Comparison of ENCODE assay signal across 23 cellular contexts in the genomic region with DNA sequence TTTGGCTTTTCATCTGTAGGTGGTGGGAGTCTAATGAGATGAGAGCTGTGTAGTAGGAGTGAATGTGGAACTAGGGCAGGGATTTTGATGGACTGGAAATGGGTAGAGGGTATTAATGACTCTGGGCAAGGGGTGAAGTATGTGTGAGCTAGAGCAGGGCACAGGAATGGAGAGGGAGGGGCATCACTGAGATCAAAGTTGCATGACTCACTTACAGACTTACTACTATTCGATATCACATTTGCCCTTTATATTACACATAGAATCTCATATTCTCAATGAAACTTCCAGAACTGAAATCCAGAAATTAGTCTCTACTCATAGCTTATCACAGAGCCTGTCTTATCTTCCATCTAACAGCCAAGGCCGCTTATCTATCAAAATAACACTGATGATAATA. TPM values are rescaled to one million over a fixed set of nuclear protein-coding genes. Genes with fewer than 3 reads are reported as not detected.
DNase-seq lines count a peak whose midpoint lies in the region; ATAC-seq, FAIRE-seq and TF ChIP-seq lines count a peak whose summit lies in the region.
"Had no signal": no experiment of that assay in that cellular context is flagged by ENCODE, and none has a peak within 500 bp of the region (broad histone marks: within the 10 kb centered on the region; RNA-seq: fewer than 3 reads in every experiment).

No MANE protein-coding gene starts in this region.

- H3K4me3 ChIP-seq in keratinocyte (ENCODE audit: control insufficient read depth in 2 of 3, extremely low read depth in 1 of 3, insufficient read depth in 2 of 3, low read depth in 1 of 3, low read length in 3 of 3): peak overlapping the region in 1 of 3 experiments; percentile 6
- no peak overlapping the region for H3K4me3 ChIP-seq in skin epidermis
- no peak overlapping the region for H3K4me3 ChIP-seq in GM23338
- H3K4me3 ChIP-seq: right lobe of liver, tibial artery had no signal

- peaks cover 7% of the 10 kb centered on the region for H3K27me3 Mint-ChIP-seq in activated CD4-positive, alpha-beta T cell treated with anti-CD3 and anti-CD28 coated beads, Interleukin-2, amount 10 ng/mL, durations not matched to agents 7 days and 5 days
- H3K27me3 Mint-ChIP-seq in CD14-positive monocyte (ENCODE audit: low read depth in 3 of 3) (peaks cover 0 to 3% (median 0%) of the 10 kb centered on the region in 3 donors), GM23338 (ENCODE audit: insufficient read depth, low read depth, poor library complexity) (peaks cover 2% of the 10 kb centered on the region)

- H3K79me2 ChIP-seq in keratinocyte (ENCODE audit: control insufficient read depth, insufficient read depth, low read length) (no peaks in the 10 kb centered on the region), GM23338 (replicated peaks; ENCODE audit: insufficient read depth) (no peaks in the 10 kb centered on the region)

- H3K9me2 ChIP-seq in GM23338 (ENCODE audit: insufficient read depth): 0 out of 2 replicates have a peak, but pooled peaks cover 21% of the 10 kb centered on the region

- no peaks in the 10 kb centered on the region for H3K36me3 Mint-ChIP-seq in activated CD4-positive, alpha-beta T cell treated with anti-CD3 and anti-CD28 coated beads, Interleukin-2, amount 10 ng/mL, durations not matched to agents 7 days and 5 days (ENCODE audit: low read depth)
- no peaks in the 10 kb centered on the region for H3K36me3 Mint-ChIP-seq in CD14-positive monocyte
- H3K36me3 Mint-ChIP-seq in GM23338 (ENCODE audit: low read depth): no peaks in the 10 kb centered on the region

- POLR2A ChIA-PET in activated CD4-positive, alpha-beta T cell treated with anti-CD3 and anti-CD28 coated beads, Interleukin-2, amount 10 ng/mL, durations not matched to agents 7 days and 5 days (lab: Charles Lee): no interaction called here

- no peaks in the 10 kb centered on the region for H3K9me1 ChIP-seq in keratinocyte (ENCODE audit: control insufficient read depth, extremely low read depth, insufficient read depth, low read length)

- no peak overlapping the region for H3K4me3 Mint-ChIP-seq in activated CD4-positive, alpha-beta T cell treated with anti-CD3 and anti-CD28 coated beads, Interleukin-2, amount 10 ng/mL, durations not matched to agents 7 days and 5 days
- no peak overlapping the region for H3K4me3 Mint-ChIP-seq in CD14-positive monocyte
- no peak overlapping the region for H3K4me3 Mint-ChIP-seq in GM23338
- H3K4me3 Mint-ChIP-seq: H9 had no signal

- H3K27me3 ChIP-seq in keratinocyte (ENCODE audit: control insufficient read depth, extremely low read depth, insufficient read depth, low read length) (no peaks in the 10 kb centered on the region), GM23338 (ENCODE audit: insufficient read depth) (no peaks in the 10 kb centered on the region)
- H3K27me3 ChIP-seq: right lobe of liver, tibial artery had no signal

- H3K9me3 Mint-ChIP-seq in activated CD4-positive, alpha-beta T cell treated with anti-CD3 and anti-CD28 coated beads, Interleukin-2, amount 10 ng/mL, durations not matched to agents 7 days and 5 days: no peaks in the 10 kb centered on the region
- H3K9me3 Mint-ChIP-seq in CD14-positive monocyte (no peaks in the 10 kb centered on the region), GM23338 (no peaks in the 10 kb centered on the region)
- H3K9me3 Mint-ChIP-seq: H9 had no signal

- peak; percentile 24 for DNase-seq in activated CD4-positive, alpha-beta T cell treated with anti-CD3 and anti-CD28 coated beads for 48 hours
- no peak for DNase-seq in activated CD4-positive, alpha-beta T cell treated with anti-CD3 and anti-CD28 coated beads, Interleukin-2, amount 10 ng/mL, durations not matched to agents 7 days and 5 days
- DNase-seq in keratinocyte (ENCODE audit: low read depth, low spot score) (no peak), CD14-positive monocyte (ENCODE audit: low spot score) (no peak), ACHN (no peak), GM23338 (ENCODE audit: low spot score) (no peak)
- DNase-seq: cerebellar nuclear complex; effector memory CD4-positive, alpha-beta T cell; H9; hippocampal formation; Karpas-422; NCI-H1105 treated with DMSO at 0.1 percent for 48 hours; NCI-H2107; NCI-H526; right lobe of liver; T-helper 9 cell; tibial artery had no signal

- ATAC-seq in GM23338: no peak
- ATAC-seq: right lobe of liver had no signal

- in situ Hi-C loops in ACHN (cut with HindIII; ENCODE audit: low pct_ligation_motif_present, low pct_unique_long_range_greater_than_20kb, low sequenced_read_pairs): no loop called here

- H3K4me1 ChIP-seq in keratinocyte (ENCODE audit: control insufficient read depth, extremely low read depth, insufficient read depth, low read length): peaks cover 67% of the 10 kb centered on the region
- peaks cover 10% of the 10 kb centered on the region for H3K4me1 ChIP-seq in GM23338 (ENCODE audit: insufficient read depth)

- H3F3A ChIP-seq in GM23338 (replicated peaks; ENCODE audit: low read depth): no peaks in the 10 kb centered on the region

- CTCF ChIA-PET in activated CD4-positive, alpha-beta T cell treated with anti-CD3 and anti-CD28 coated beads, Interleukin-2, amount 10 ng/mL, durations not matched to agents 7 days and 5 days (lab: Charles Lee): interaction anchor here (0.9 to 2.4 kb wide), 5 partner anchors 9 to 774 kb away, joined by 3 to 12 read pairs (median 3); no protein-coding TSS in a partner anchor

- peak overlapping the region; percentile 67 for H3K9ac ChIP-seq in keratinocyte (ENCODE audit: control insufficient read depth, extremely low read depth, insufficient read depth, low read length)

- H2AFZ ChIP-seq in keratinocyte (ENCODE audit: control insufficient read depth, low read length) (no peak overlapping the region), GM23338 (no peak overlapping the region)

- no peaks in the 10 kb centered on the region for H3K9me3 ChIP-seq in keratinocyte (ENCODE audit: control insufficient read depth, low read depth, low read length)
- H3K9me3 ChIP-seq: right lobe of liver, tibial artery had no signal

- H3K27ac ChIP-seq in VCaP: peak overlapping the region; percentile 75
- H3K27ac ChIP-seq in keratinocyte (ENCODE audit: control insufficient read depth, insufficient read depth, low read length): peak overlapping the region; percentile 92
- H3K27ac ChIP-seq in skin epidermis: peak overlapping the region in 13 of 21 experiments; percentile 7 to 84 (median 48)
- H3K27ac ChIP-seq in GM23338 (ENCODE audit: low read depth): no peak overlapping the region
- H3K27ac ChIP-seq: right lobe of liver, tibial artery had no signal

- no peaks in the 10 kb centered on the region for H4K20me1 ChIP-seq in keratinocyte (ENCODE audit: control insufficient read depth, extremely low read depth, insufficient read depth, low read length)
- H4K20me1 ChIP-seq in GM23338 (replicated peaks; ENCODE audit: insufficient read depth): no peaks in the 10 kb centered on the region

- intact Hi-C loops in CD14-positive monocyte (cut with micrococcal nuclease): no loop called here

- no peak overlapping the region for H3K27ac Mint-ChIP-seq in activated CD4-positive, alpha-beta T cell treated with anti-CD3 and anti-CD28 coated beads, Interleukin-2, amount 10 ng/mL, durations not matched to agents 7 days and 5 days
- H3K27ac Mint-ChIP-seq in CD14-positive monocyte (no peak overlapping the region), GM23338 (no peak overlapping the region)

- dilution Hi-C loops in keratinocyte (cut with MboI; ENCODE audit: extremely low pct_ligation_motif_present, low sequenced_read_pairs): no loop called here

- H3K4me1 Mint-ChIP-seq in activated CD4-positive, alpha-beta T cell treated with anti-CD3 and anti-CD28 coated beads, Interleukin-2, amount 10 ng/mL, durations not matched to agents 7 days and 5 days: peaks cover 51% of the 10 kb centered on the region
- H3K4me1 Mint-ChIP-seq in CD14-positive monocyte (no peaks in the 10 kb centered on the region), GM23338 (peaks cover 15% of the 10 kb centered on the region)

- H3K4me2 ChIP-seq in keratinocyte (ENCODE audit: control insufficient read depth, extremely low read depth, insufficient read depth, low read depth, low read length): peak overlapping the region; percentile 78
- H3K4me2 ChIP-seq in GM23338: no peak overlapping the region

- no peaks in the 10 kb centered on the region for H3K36me3 ChIP-seq in keratinocyte (ENCODE audit: control insufficient read depth in 2 of 2, extremely low read depth in 1 of 2, insufficient read depth in 2 of 2, low read length in 2 of 2)
- H3K36me3 ChIP-seq in GM23338 (ENCODE audit: insufficient read depth): no peaks in the 10 kb centered on the region
- H3K36me3 ChIP-seq: right lobe of liver, tibial artery had no signal

- TF ChIP-seq CTCF in VCaP (conservative IDR thresholded peaks at IDR 0.05): no peak
- no peak for TF ChIP-seq CTCF in keratinocyte (optimal IDR thresholded peaks at IDR 0.05 in 1 of 3, IDR thresholded peaks at IDR 0.05 in 1 of 3, conservative IDR thresholded peaks at IDR 0.05 in 1 of 3; ENCODE audit: extremely low read depth in 1 of 3, insufficient read depth in 2 of 3, low read length in 3 of 3)
- TF ChIP-seq CTCF in CD14-positive monocyte (IDR thresholded peaks at IDR 0.05): no peak
- TF ChIP-seq CTCF in GM23338 (conservative IDR thresholded peaks at IDR 0.05; ENCODE audit: low read depth in 2 of 2): no peak

- peak; percentile 57 for FAIRE-seq in keratinocyte (lab: Jason Lieb, UNC)
- FAIRE-seq: A204.1 had no signal

TF ChIP-seq in GM23338, 12 proteins besides CTCF, POLR2A, EP300 and RAD21 (continues in another document):
- TF ChIP-seq POLR2AphosphoS5 (IDR thresholded peaks at IDR 0.05; ENCODE audit: low read depth): no peak

RNA-seq across cellular contexts. Expression of gene ITGB6, which starts 19.9 kb away (rescaled TPM):
- not detected for total RNA-seq in activated CD4-positive, alpha-beta T cell treated with anti-CD3 and anti-CD28 coated beads, Interleukin-2, amount 10 ng/mL, durations not matched to agents 7 days and 5 days
- polyA plus RNA-seq in keratinocyte (174 to 197 TPM (median 183 TPM) in 3 replicates), CD14-positive monocyte (not detected), GM23338 (2016; fragmentation: Nextera tagmentation; extraction: Ambion mirVana) (not detected in 2 replicates)
- polyA plus RNA-seq in keratinocyte (2011; ENCODE audit: low read depth): 7.3 TPM
- polyA plus RNA-seq in keratinocyte (2011; cell fraction: cytosol; rRNA removed): 39.0 and 68.3 TPM in 2 replicates
- 324 and 400 TPM in 2 replicates for polyA plus RNA-seq in keratinocyte (2011; cell fraction: nucleus; rRNA removed)
- 15.1 and 117 TPM in 2 replicates for polyA plus RNA-seq in keratinocyte (2012; ENCODE audit: low replicate concordance)
- polyA minus RNA-seq in keratinocyte: 102 to 255 TPM (median 248 TPM) in 3 replicates
- 108 TPM for polyA minus RNA-seq in keratinocyte (2011; cell fraction: cytosol; rRNA and poly(A)+ RNA removed)
- 418 and 705 TPM in 2 replicates for polyA minus RNA-seq in keratinocyte (2011; cell fraction: nucleus; rRNA and poly(A)+ RNA removed)
- not detected in 2 replicates for total RNA-seq in GM23338 (2014; rRNA removed; shearing (Covaris generic))
- total RNA-seq: activated CD4-positive, alpha-beta T cell treated with anti-CD3 and anti-CD28 coated beads, Interleukin-2, amount 10 ng/mL, durations not matched to agents 24 days and 14 days; H9; OCI-LY7; SK-MEL-5 had no signal
